ENCODE assay signal across 19 cellular contexts in the genomic region with DNA sequence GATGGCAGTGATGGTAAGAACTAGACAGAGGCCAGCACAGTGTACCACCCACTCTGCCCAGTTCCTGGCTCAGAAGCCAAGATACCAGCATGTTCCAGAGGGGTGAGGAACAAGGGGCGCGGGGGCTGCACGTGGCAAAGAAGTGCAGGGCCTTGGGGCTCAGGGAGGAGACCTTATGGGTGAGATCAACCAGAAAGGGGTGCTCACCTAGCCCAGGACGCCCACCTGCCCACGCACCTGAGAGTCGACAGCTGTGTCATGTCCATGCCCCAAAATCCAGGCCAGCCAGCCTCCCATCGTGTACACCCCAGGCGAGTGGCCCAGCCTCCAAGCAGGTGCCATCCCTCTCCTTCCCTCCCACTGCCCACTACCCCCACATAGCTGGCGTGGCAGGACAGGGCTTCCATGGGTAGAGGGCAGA. TPM values are rescaled to one million over a fixed set of nuclear protein-coding genes. Genes with fewer than 3 reads are reported as not detected.
DNase-seq lines count a peak whose midpoint lies in the region; ATAC-seq, FAIRE-seq and TF ChIP-seq lines count a peak whose summit lies in the region.
"Had no signal": no experiment of that assay in that cellular context is flagged by ENCODE, and none has a peak within 500 bp of the region (broad histone marks: within the 10 kb centered on the region; RNA-seq: fewer than 3 reads in every experiment).

No MANE protein-coding gene starts in this region.

- no peak overlapping the region for H2BK120ac ChIP-seq in H1 (replicated peaks; ENCODE audit: low read depth, low read length)

- no peak overlapping the region for H2BK20ac ChIP-seq in H1 (ENCODE audit: low read length)

- no peak overlapping the region for H2BK15ac ChIP-seq in H1 (ENCODE audit: low read length)

- 95% methylated on average over 9 of the region's 9 CpGs; no CpG with 5 or more reads in 1 of the 2 experiments for WGBS in H1 (ENCODE audit: extremely low coverage in 1 of 2, insufficient coverage in 1 of 2, insufficient read length in 1 of 2, insufficient replicate concordance in 2 of 2, low coverage in 1 of 2, low lambda C conversion rate in 2 of 2, missing lambda C conversion rate in 1 of 2), 2 experiments
- WGBS in spleen, 5 donors, result 82 to 90% (median 89%) methylated on average over 8 to 9 of the region's 9 CpGs

- peak; percentile 4 for ATAC-seq in GM19324 (IDR thresholded peaks at IDR 0.05; ENCODE audit: low FRiP score, unreplicated experiment)
- no peak for ATAC-seq in GM18519 (IDR thresholded peaks at IDR 0.05; ENCODE audit: low FRiP score, unreplicated experiment)

- no peak overlapping the region for H2AK5ac ChIP-seq in H1 (ENCODE audit: low read depth, low read length)

- no peak overlapping the region for H4K91ac ChIP-seq in H1 (replicated peaks; ENCODE audit: insufficient read length, low read length)

- H3K4me3 ChIP-seq in OCI-LY7 (ENCODE audit: low read depth, low read length, poor library complexity, severe bottlenecking), result peak overlapping the region; percentile 63
- H3K4me3 ChIP-seq in H1 (ENCODE audit: extremely low read depth in 1 of 4, insufficient read depth in 2 of 4, low read depth in 3 of 4, low read length in 4 of 4), result no peak overlapping the region
- peak overlapping the region in 1 of 8 donors; percentile 63 for H3K4me3 ChIP-seq in spleen
- H3K4me3 ChIP-seq in MG63, result no peak overlapping the region
- H3K4me3 ChIP-seq: ascending aorta, mucosa of descending colon, neural progenitor cell had no signal

- POLR2A ChIA-PET in OCI-LY7 (lab: Charles Lee) (interaction anchor here (0.8 to 2.5 kb wide), 5 partner anchors 9 to 987 kb away, joined by 3 to 10 read pairs (median 6); no protein-coding TSS in a partner anchor), H1 (lab: Charles Lee; ENCODE audit: partially characterized antibody) (no interaction called here)

- no peak overlapping the region for H2AFZ ChIP-seq in OCI-LY7 (ENCODE audit: low read length)
- H2AFZ ChIP-seq in H1 (ENCODE audit: low read length), result no peak overlapping the region
- H2AFZ ChIP-seq: neural progenitor cell had no signal

- H3K9me2 ChIP-seq in OCI-LY7 (ENCODE audit: insufficient read depth, low read length), result no peaks in the 10 kb centered on the region

- no peaks in the 10 kb centered on the region for H3K23me2 ChIP-seq in H1 (ENCODE audit: low read depth, low read length)

- intact Hi-C loops in OCI-LY7 (cut with micrococcal nuclease; ENCODE audit: unreplicated experiment), result loop anchor here (1.0 to 10.0 kb wide), 4 partner anchors 12 to 535 kb away; no protein-coding TSS in a partner anchor
- intact Hi-C loops in spleen (cut with DNase I; ENCODE audit: low total_unique reads), result no loop called here

- TF ChIP-seq CTCF in OCI-LY7 (conservative IDR thresholded peaks at IDR 0.05; ENCODE audit: low read length), result peak; percentile 53; the same call in 1 of the 2 replicates
- TF ChIP-seq CTCF in H1 (IDR thresholded peaks at IDR 0.05; ENCODE audit: control extremely low read depth in 1 of 3, insufficient read depth in 1 of 3, low read depth in 1 of 3, low read length in 3 of 3), result no peak
- TF ChIP-seq CTCF in spleen (IDR thresholded peaks at IDR 0.05 in 8 of 11, conservative IDR thresholded peaks at IDR 0.05 in 3 of 11), result no peak

- H3K56ac ChIP-seq in H1 (replicated peaks; ENCODE audit: insufficient read length, low read depth, low read length), result no peak overlapping the region

- H2BK5ac ChIP-seq in H1 (ENCODE audit: low read depth, low read length), result no peak overlapping the region

- peak overlapping the region; percentile 59; the same call in 1 of the 2 replicates for H4K8ac ChIP-seq in H1 (ENCODE audit: extremely low read depth, insufficient read depth, low read length)

- no peak overlapping the region for H3K4ac ChIP-seq in H1 (replicated peaks; ENCODE audit: insufficient read length, low read depth, low read length)

- H3K4me2 ChIP-seq in OCI-LY7 (ENCODE audit: low read length) (peak overlapping the region; percentile 82), H1 (ENCODE audit: insufficient read depth in 1 of 2, low read depth in 2 of 2, low read length in 2 of 2) (no peak overlapping the region)
- H3K4me2 ChIP-seq: neural progenitor cell had no signal

- CTCF ChIA-PET in OCI-LY7 (lab: Charles Lee; ENCODE audit: unreplicated experiment), result interaction anchor here (0.6 to 1.8 kb wide), 8 partner anchors 9 to 1999 kb away, joined by 3 to 11 read pairs (median 4); a partner anchor contains a TSS
- CTCF ChIA-PET in H1 (lab: Charles Lee; ENCODE audit: partially characterized antibody), result interaction anchor here (0.7 to 11.5 kb wide), 14 partner anchors 9 to 121 kb away, joined by 3 to 142 read pairs (median 4); a partner anchor contains a TSS

- H2BK12ac ChIP-seq in H1 (ENCODE audit: low read depth, low read length), result 0 out of 2 replicates have a peak overlapping the region, but pooled peaks have one; percentile 17

- H3K36me3 ChIP-seq in OCI-LY7 (ENCODE audit: insufficient read depth, low read length) (peaks cover 37% of the 10 kb centered on the region; the same call in 1 of the 2 replicates), H1 (ENCODE audit: control insufficient read depth in 2 of 4, insufficient read depth in 4 of 4, low read length in 3 of 4) (peaks cover 0 to 4% (median under 1%) of the 10 kb centered on the region in 4 experiments; a peak in 1 of 8 replicates), spleen (peaks cover 3 to 57% (median 13%) of the 10 kb centered on the region in 6 donors), MG63 (peaks cover 12% of the 10 kb centered on the region)
- H3K36me3 ChIP-seq: neural progenitor cell had no signal

- H3K4me1 ChIP-seq in OCI-LY7 (ENCODE audit: insufficient read depth, low read length, poor library complexity, severe bottlenecking) (peaks cover 83% of the 10 kb centered on the region), H1 (replicated peaks in 1 of 4; ENCODE audit: control insufficient read depth in 3 of 4, insufficient read depth in 4 of 4, low read length in 3 of 4) (peaks cover 0 to 1% (median 0%) of the 10 kb centered on the region in 4 experiments; a peak in 1 of 7 replicates), spleen (peaks cover 18 to 89% (median 60%) of the 10 kb centered on the region in 6 donors)
- H3K4me1 ChIP-seq: ascending aorta, neural progenitor cell had no signal

- H3K27me3 ChIP-seq in H1 (replicated peaks in 1 of 4; ENCODE audit: control insufficient read depth in 3 of 4, extremely low read depth in 1 of 4, insufficient read depth in 3 of 4, low read length in 3 of 4) (no peaks in the 10 kb centered on the region), spleen (replicated peaks in 1 of 7) (no peaks in the 10 kb centered on the region), MG63 (no peaks in the 10 kb centered on the region)
- H3K27me3 ChIP-seq: ascending aorta, neural progenitor cell had no signal

- peaks cover 6% of the 10 kb centered on the region; the same call in 1 of the 2 replicates for H4K20me1 ChIP-seq in OCI-LY7 (ENCODE audit: insufficient read depth, low read length)
- peaks cover 20 to 25% of the 10 kb centered on the region in 2 experiments for H4K20me1 ChIP-seq in H1 (replicated peaks in 1 of 2; ENCODE audit: control insufficient read depth in 1 of 2, insufficient read depth in 2 of 2, low read length in 2 of 2)

- no peak overlapping the region for H4K5ac ChIP-seq in H1 (ENCODE audit: insufficient read length, low read depth, low read length)

- H3K79me1 ChIP-seq in H1 (ENCODE audit: low read depth, low read length), result peaks cover 8% of the 10 kb centered on the region

- H3K14ac ChIP-seq in H1 (ENCODE audit: insufficient read length), result no peak overlapping the region

- H3K9me3 ChIP-seq in OCI-LY7 (ENCODE audit: low read length), result no peaks in the 10 kb centered on the region
- H3K9me3 ChIP-seq in H1 (ENCODE audit: insufficient read depth in 2 of 2, low read depth in 1 of 2, low read length in 1 of 2), result no peaks in the 10 kb centered on the region
- no peaks in the 10 kb centered on the region for H3K9me3 ChIP-seq in spleen
- H3K9me3 ChIP-seq in MG63, result no peaks in the 10 kb centered on the region
- H3K9me3 ChIP-seq: ascending aorta, mucosa of descending colon had no signal

- TF ChIP-seq RAD21 in H1 (IDR thresholded peaks at IDR 0.05 in 1 of 2, conservative IDR thresholded peaks at IDR 0.05 in 1 of 2; ENCODE audit: low read depth in 2 of 2, low read length in 2 of 2), result no peak

- H3K79me2 ChIP-seq in OCI-LY7 (ENCODE audit: insufficient read depth, low read depth, low read length), result peaks cover 78% of the 10 kb centered on the region
- H3K79me2 ChIP-seq in H1 (ENCODE audit: control insufficient read depth in 1 of 2, insufficient read depth in 2 of 2, low read length in 2 of 2), result peaks cover 0 to 32% of the 10 kb centered on the region in 2 experiments; a peak in 2 of 4 replicates

- FAIRE-seq in H1 (lab: Jason Lieb, UNC), result no peak
- FAIRE-seq: colon, small intestine had no signal

- H3K27ac ChIP-seq in OCI-LY7 (ENCODE audit: low read depth, low read length, poor library complexity, severe bottlenecking), result peak overlapping the region; percentile 83
- H3K27ac ChIP-seq in H1 (ENCODE audit: low read depth, low read length), result no peak overlapping the region
- peak overlapping the region in 4 of 8 donors; percentile 34 to 85 (median 60) for H3K27ac ChIP-seq in spleen
- H3K27ac ChIP-seq: ascending aorta, neural progenitor cell had no signal

- no peak overlapping the region for H3K23ac ChIP-seq in H1 (ENCODE audit: insufficient read length)

- TF ChIP-seq EP300 in H1 (IDR thresholded peaks at IDR 0.05; ENCODE audit: borderline replicate concordance in 1 of 2, low read depth in 2 of 2, low read length in 2 of 2), result no peak

- BruUV-seq in OCI-LY7 (replicated peaks; lab: Mats Ljungman, UMichigan), result no TSS peak

- no peak for DNase-seq in OCI-LY7 (ENCODE audit: low spot score)
- no peak for DNase-seq in H1 (ENCODE audit: low read depth in 1 of 2, low spot score in 2 of 2)
- peak; percentile 77 for DNase-seq in spleen
- no peak for DNase-seq in MG63
- DNase-seq in islet precursor cell, result no peak
- no peak for DNase-seq in NCI-H2107 (lab: John Stamatoyannopoulos, UW)
- DNase-seq: activated CD4-positive, alpha-beta T cell treated with anti-CD3 and anti-CD28 coated beads, Interleukin-2, amount 10 ng/mL, durations not matched to agents 7 days and 5 days; activated naive CD4-positive, alpha-beta T cell treated with Interleukin-2 at 50 U/mL for 16 hours; DMS79 treated with DMSO at 0.1 percent for 48 hours; mucosa of descending colon; NCI-H1436 treated with DMSO at 0.1 percent for 48 hours; NCI-H69; small intestine; stimulated activated CD4-positive, alpha-beta T cell treated with anti-CD3 and anti-CD28 coated beads, Interleukin-2, amount 100 ng/mL, for 48 hours had no signal

- H3K18ac ChIP-seq in H1 (ENCODE audit: extremely low read depth, low read length), result no peak overlapping the region

- TF ChIP-seq POLR2A in H1 (IDR thresholded peaks at IDR 0.05; ENCODE audit: control extremely low read depth in 1 of 2, low read depth in 2 of 2, low read length in 2 of 2) (no peak), spleen (IDR thresholded peaks at IDR 0.05) (no peak)

- H3K9ac ChIP-seq in H1 (replicated peaks in 1 of 4; ENCODE audit: extremely low read depth in 1 of 4, low read depth in 3 of 4, low read length in 3 of 4), result no peak overlapping the region; a peak in 1 of 7 replicates
- H3K9ac ChIP-seq: neural progenitor cell had no signal

RNA-seq across cellular contexts. Expression of a gene that starts 34.9 kb away (rescaled TPM):
- total RNA-seq in OCI-LY7 (2014; rRNA removed; shearing (Covaris generic)), result 71.0 and 71.7 TPM in 2 replicates
- 46.5 and 53.9 TPM in 2 replicates for total RNA-seq in OCI-LY7 (2022)
- total RNA-seq in H1 (2021; fragmentation: NEBNext Ultra II Directional; extraction: Animal tissue kit (Norgen Biotek cat#: 25700)), result 22.8 and 22.9 TPM in 2 replicates
- polyA plus RNA-seq in H1 (2011; rRNA removed), result 6.6 and 9.7 TPM in 2 replicates
- 6.7 TPM for polyA plus RNA-seq in H1 (2011; cell fraction: cytosol; rRNA removed)
- 9.6 TPM for polyA plus RNA-seq in H1 (2011; cell fraction: nucleus; rRNA removed)
- 11.7 to 13.9 TPM (median 12.5 TPM) in 4 replicates for polyA plus RNA-seq in H1 (2012, experiment 1 of 2)
- polyA plus RNA-seq in H1 (2012, experiment 2 of 2), result 4.3 TPM
- polyA plus RNA-seq in H1 (2013, experiment 1 of 2), result 12.0 TPM
- 12.8 TPM for polyA plus RNA-seq in H1 (2013, experiment 2 of 2)
- polyA minus RNA-seq in H1 (2011; rRNA and poly(A)+ RNA removed), result 12.8 and 13.2 TPM in 2 replicates
- polyA minus RNA-seq in H1 (2011; cell fraction: cytosol; rRNA and poly(A)+ RNA removed), result 10.7 TPM
- 14.0 TPM for polyA minus RNA-seq in H1 (2011; cell fraction: nucleus; rRNA and poly(A)+ RNA removed)
- 10 to 100 TPM; 30.6 to 55.7 (median 36.8) TPM for total RNA-seq in spleen
- polyA plus RNA-seq in spleen, result 10 to 100 TPM in 2 of 3 donors, 1 to 10 TPM in 1; 9.4 to 12.0 (median 11.7) TPM
- 35.6 and 49.5 TPM in 2 replicates for total RNA-seq in MG63 (2014; rRNA removed; shearing (Covaris generic); ENCODE audit: low replicate concordance)

RNA-seq across cellular contexts. Expression of a gene that starts 59.8 kb away (rescaled TPM):
- total RNA-seq in OCI-LY7 (2014; rRNA removed; shearing (Covaris generic)), result 12.6 and 12.7 TPM in 2 replicates
- total RNA-seq in OCI-LY7 (2022), result 10.3 and 12.0 TPM in 2 replicates
- total RNA-seq in H1 (2021; fragmentation: NEBNext Ultra II Directional; extraction: Animal tissue kit (Norgen Biotek cat#: 25700)), result 10.5 and 11.4 TPM in 2 replicates
- 13.6 and 16.0 TPM in 2 replicates for polyA plus RNA-seq in H1 (2011; rRNA removed)
- 13.7 TPM for polyA plus RNA-seq in H1 (2011; cell fraction: cytosol; rRNA removed)
- 20.8 TPM for polyA plus RNA-seq in H1 (2011; cell fraction: nucleus; rRNA removed)
- 8.4 to 11.4 TPM (median 9.9 TPM) in 4 replicates for polyA plus RNA-seq in H1 (2012, experiment 1 of 2)
- 4.4 TPM for polyA plus RNA-seq in H1 (2012, experiment 2 of 2)
- polyA plus RNA-seq in H1 (2013, experiment 1 of 2), result 5.3 TPM
- 4.4 TPM for polyA plus RNA-seq in H1 (2013, experiment 2 of 2)
- 38.5 and 39.0 TPM in 2 replicates for polyA minus RNA-seq in H1 (2011; rRNA and poly(A)+ RNA removed)
- 11.1 TPM for polyA minus RNA-seq in H1 (2011; cell fraction: cytosol; rRNA and poly(A)+ RNA removed)
- polyA minus RNA-seq in H1 (2011; cell fraction: nucleus; rRNA and poly(A)+ RNA removed), result 10.5 TPM
- 10 to 100 TPM in 6 of 7 donors, 1 to 10 TPM in 1; 10.0 to 14.6 (median 12.1) TPM for total RNA-seq in spleen
- polyA plus RNA-seq in spleen, result 1 to 10 TPM; 6.1 to 7.9 (median 6.4) TPM
- 9.8 and 13.3 TPM in 2 replicates for total RNA-seq in MG63 (2014; rRNA removed; shearing (Covaris generic); ENCODE audit: low replicate concordance)
